ENCODE assay signal across 8 cellular contexts in genomic region chr11:119057000-119057769, GRCh38. TPM values are rescaled to one million over a fixed set of nuclear protein-coding genes. Genes with fewer than 3 reads are reported as not detected.
A peak's percentile ranks its signal among the peaks of the same experiment; 100 is the strongest.
DNase-seq lines count a peak whose midpoint lies in the region; ATAC-seq and TF ChIP-seq lines count a peak whose summit lies in the region.

TSS of gene HYOU1 (minus strand) at chr11:119057205. CDS start at chr11:119056160, 1,045 bp downstream.

- H3K4me3 ChIP-seq in muscle layer of duodenum (ENCODE audit: low read depth in 1 of 2, low read length in 2 of 2) = peak within 1 kb of the TSS; percentile 89 to 90

- H3K9me3 ChIP-seq in muscle layer of duodenum (ENCODE audit: control insufficient read depth in 1 of 2, low read length in 2 of 2) = no peaks in the 10 kb centered on the region

- peaks cover 21 to 24% of the 10 kb centered on the region in 2 donors for H3K36me3 ChIP-seq in muscle layer of duodenum (ENCODE audit: control insufficient read depth in 1 of 2, insufficient read depth in 2 of 2, low read length in 2 of 2)

- no peaks in the 10 kb centered on the region for H3K27me3 ChIP-seq in muscle layer of duodenum (ENCODE audit: low read depth, low read length)

- peaks cover 36% of the 10 kb centered on the region for H3K36me3 Mint-ChIP-seq in activated T-cell treated with anti-CD3 and anti-CD28 coated beads, Interleukin-2, amount 50 U/mL, for 4 hours (ENCODE audit: insufficient read depth)

- in situ Hi-C loops in KBM-7 (cut with MboI; ENCODE audit: low pct_unique_long_range_greater_than_20kb, low sequenced_read_pairs) = no loop called here

- H3K4me1 Mint-ChIP-seq in activated T-cell treated with anti-CD3 and anti-CD28 coated beads, Interleukin-2, amount 50 U/mL, for 4 hours (ENCODE audit: low read depth) = peaks cover 36% of the 10 kb centered on the region

- peak within 1 kb of the TSS; percentile 92 for H3K27ac ChIP-seq in muscle layer of duodenum (ENCODE audit: low read length)

- peak; percentile 80 for ATAC-seq in GM21717 (IDR thresholded peaks at IDR 0.05; ENCODE audit: unreplicated experiment)
- ATAC-seq in activated T-cell treated with anti-CD3 and anti-CD28 coated beads, Interleukin-2, amount 50 U/mL, for 4 hours = peak; percentile 93 to 95
- ATAC-seq in esophagus mucosa = peak; percentile 99

- no peaks in the 10 kb centered on the region for H3K9me3 Mint-ChIP-seq in activated T-cell treated with anti-CD3 and anti-CD28 coated beads, Interleukin-2, amount 50 U/mL, for 4 hours

- DNase-seq in DMS53 treated with DMSO at 0.1 percent for 48 hours (lab: John Stamatoyannopoulos, UW; ENCODE audit: unreplicated experiment) = peak; percentile 91
- DNase-seq in KBM-7 = peak; percentile 94
- peak; percentile 99 for DNase-seq in activated T-cell treated with anti-CD3 and anti-CD28 coated beads, Interleukin-2, amount 50 U/mL, for 4 hours
- peak; percentile 93 to 99 for DNase-seq in stimulated activated CD8-positive, alpha-beta memory T cell treated with anti-CD3 and anti-CD28 coated beads, Interleukin-7, amount 100 ng/mL, for 4 hours (ENCODE audit: low read depth in 2 of 2)

- peak within 1 kb of the TSS; percentile 95 for H3K4me3 Mint-ChIP-seq in activated T-cell treated with anti-CD3 and anti-CD28 coated beads, Interleukin-2, amount 50 U/mL, for 4 hours

- peaks cover 8 to 25% of the 10 kb centered on the region in 2 donors for H3K4me1 ChIP-seq in muscle layer of duodenum (ENCODE audit: control insufficient read depth in 1 of 2, insufficient read depth in 2 of 2, low read length in 2 of 2)

- no peaks in the 10 kb centered on the region for H3K27me3 Mint-ChIP-seq in activated T-cell treated with anti-CD3 and anti-CD28 coated beads, Interleukin-2, amount 50 U/mL, for 4 hours (ENCODE audit: low read depth)

TF ChIP-seq in PFSK-1, 5 proteins besides CTCF, POLR2A, EP300 and RAD21:
- TF ChIP-seq FOXP2 (optimal IDR thresholded peaks at IDR 0.05; ENCODE audit: borderline replicate concordance, extremely low read depth, extremely low read length, insufficient read depth) (peak; percentile 47), REST (IDR thresholded peaks at IDR 0.05; ENCODE audit: insufficient read depth in 1 of 2, low read depth in 2 of 2, low read length in 2 of 2) (no peak), POLR2AphosphoS5 (IDR thresholded peaks at IDR 0.05; ENCODE audit: low read depth, low read length) (peak; percentile 74), TAF1 (IDR thresholded peaks at IDR 0.05; ENCODE audit: borderline replicate concordance, insufficient read depth, low read length) (peak; percentile 89; the same call in 1 of the 2 replicates)
TF ChIP-seq in PFSK-1: peak in this region for 3.

RNA-seq across cellular contexts. Expression of gene HYOU1, which starts in this region (rescaled TPM):
- polyA plus RNA-seq in PFSK-1 (2012; ENCODE audit: insufficient read length, low read depth) = 212 TPM
- total RNA-seq in activated T-cell treated with anti-CD3 and anti-CD28 coated beads, Interleukin-2, amount 50 U/mL, for 4 hours = 100 to 1,000 TPM; 249 to 309 (median 260) TPM
- total RNA-seq in esophagus mucosa = 63.2 TPM

Comparison
In these comparisons a context has a peak if more than half of its experiments do, and no peak if none do; other contexts are left out.
1. Peak in every context shown above with its lines: DNase-seq, ATAC-seq, H3K4me3 ChIP-seq and H3K27ac ChIP-seq.